28 cellular contexts compared by ENCODE assay signal in the genomic region with DNA sequence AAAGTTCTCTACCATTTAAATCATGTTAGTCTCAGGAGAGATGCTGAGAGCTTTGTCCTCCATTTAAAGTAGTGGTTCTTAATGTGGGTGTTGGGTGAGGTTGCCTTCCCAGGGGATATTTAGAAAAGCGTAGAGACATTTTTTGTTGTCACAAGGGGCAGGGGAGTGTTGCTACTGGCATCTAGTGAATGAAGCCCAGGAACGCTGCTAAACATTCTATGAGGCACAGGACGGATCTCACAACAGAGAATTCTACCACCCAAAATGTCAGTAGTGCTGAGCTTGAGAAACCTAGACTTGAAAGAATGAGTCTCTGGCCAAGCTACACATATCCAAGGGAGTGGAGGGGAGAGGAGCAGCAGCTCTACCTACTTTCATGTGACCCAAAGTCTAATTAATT.
"Had no signal": no experiment of that assay in that cellular context is flagged by ENCODE, and none has a peak within 500 bp of the region (broad histone marks: within the 10 kb centered on the region; RNA-seq: fewer than 3 reads in every experiment).

No MANE protein-coding gene starts in this region.

- H3K9ac ChIP-seq: neural progenitor cell had no signal

- H3K4me3 Mint-ChIP-seq: endodermal cell; natural killer cell treated with Interleukin-12 subunit alpha and Interleukin-12 subunit beta and Interleukin-15 and Interleukin-18, amount 100 ng/mL, for 72 hours; neural progenitor cell; stimulated activated naive B cell treated with anti-CD40 and anti-IgM and Interleukin-4, amounts not matched to agents 10 μg/mL and 1 μg/mL and 100 μg/mL, for 72 hours had no signal

- H3K4me2 ChIP-seq: neural progenitor cell had no signal

- H3K9me3 ChIP-seq: colonic mucosa, gastrocnemius medialis, left ventricle myocardium inferior, lower lobe of right lung, pancreas, stomach, thoracic aorta, transverse colon had no signal

- FAIRE-seq: endothelial cell of umbilical vein, kidney, pancreas, urothelium cell line had no signal

- DNase-seq: cerebellar nuclear complex; colonic mucosa; effector CD4-positive, alpha-beta T cell; endodermal cell; gastrocnemius medialis; glutamatergic neuron; kidney; left cardiac atrium; left ventricle myocardium inferior; lower lobe of right lung; mesenchymal stem cell; midbrain; nucleus accumbens; pancreas; right cardiac atrium; spleen; stimulated activated CD4-positive, alpha-beta T cell treated with anti-CD3 and anti-CD28 coated beads, Interleukin-2, amount 100 ng/mL, for 24 hours; stimulated activated CD4-positive, alpha-beta T cell treated with anti-CD3 and anti-CD28 coated beads, Interleukin-4, amount 100 ng/mL, for 4 hours; stimulated activated naive B cell treated with anti-CD40 and anti-IgM and Interleukin-4, amounts not matched to agents 10 μg/mL and 1 μg/mL and 100 μg/mL, for 72 hours; stomach; substantia nigra; transverse colon had no signal

- H3K36me3 ChIP-seq: colonic mucosa, gastrocnemius medialis, left ventricle myocardium inferior, lower lobe of right lung, neural progenitor cell, pancreas, spleen, stomach, thoracic aorta, transverse colon had no signal

- H3K36me3 Mint-ChIP-seq: natural killer cell treated with Interleukin-12 subunit alpha and Interleukin-12 subunit beta and Interleukin-15 and Interleukin-18, amount 100 ng/mL, for 72 hours; neural progenitor cell; stimulated activated naive B cell treated with anti-CD40 and anti-IgM and Interleukin-4, amounts not matched to agents 10 μg/mL and 1 μg/mL and 100 μg/mL, for 72 hours had no signal

- H3K4me3 ChIP-seq: colonic mucosa, gastrocnemius medialis, left ventricle myocardium inferior, lower lobe of right lung, neural progenitor cell, pancreas, spleen, stomach, thoracic aorta, transverse colon had no signal

- ATAC-seq: gastrocnemius medialis; left cardiac atrium; natural killer cell treated with Interleukin-12 subunit alpha and Interleukin-12 subunit beta and Interleukin-15 and Interleukin-18, amount 100 ng/mL, for 72 hours; right cardiac atrium had no signal

- H2AFZ ChIP-seq: neural progenitor cell had no signal

- H3K27ac Mint-ChIP-seq: endodermal cell; natural killer cell treated with Interleukin-12 subunit alpha and Interleukin-12 subunit beta and Interleukin-15 and Interleukin-18, amount 100 ng/mL, for 72 hours; neural progenitor cell; progenitor cell of endocrine pancreas; stimulated activated naive B cell treated with anti-CD40 and anti-IgM and Interleukin-4, amounts not matched to agents 10 μg/mL and 1 μg/mL and 100 μg/mL, for 72 hours had no signal

- H3K4me1 ChIP-seq: colonic mucosa, gastrocnemius medialis, left ventricle myocardium inferior, lower lobe of right lung, neural progenitor cell, pancreas, spleen, stomach, transverse colon had no signal

- H3K9me3 Mint-ChIP-seq: natural killer cell treated with Interleukin-12 subunit alpha and Interleukin-12 subunit beta and Interleukin-15 and Interleukin-18, amount 100 ng/mL, for 72 hours; stimulated activated naive B cell treated with anti-CD40 and anti-IgM and Interleukin-4, amounts not matched to agents 10 μg/mL and 1 μg/mL and 100 μg/mL, for 72 hours had no signal

- H3K27ac ChIP-seq: colonic mucosa, gastrocnemius medialis, left ventricle myocardium inferior, lower lobe of right lung, neural progenitor cell, pancreas, spleen, stomach, thoracic aorta, transverse colon had no signal

- H3K27me3 ChIP-seq: colonic mucosa, gastrocnemius medialis, neural progenitor cell, pancreas, stomach, transverse colon had no signal
